8 cellular contexts compared by ENCODE assay signal in genomic region chr3:98592345-98592935, GRCh38. TPM values are rescaled to one million over a fixed set of nuclear protein-coding genes. Genes with fewer than 3 reads are reported as not detected.
DNase-seq lines count a peak whose midpoint lies in the region; ATAC-seq and TF ChIP-seq lines count a peak whose summit lies in the region.

No MANE protein-coding gene starts in this region.

- H3K36me3 ChIP-seq in BLaER1 (peaks cover 32% of the 10 kb centered on the region), Loucy (ENCODE audit: insufficient read depth, low read length) (0 out of 2 replicates have a peak, but pooled peaks cover 3% of the 10 kb centered on the region)

- TF ChIP-seq CTCF in Loucy (conservative IDR thresholded peaks at IDR 0.05; ENCODE audit: low read length) = no peak

- H3K36me3 Mint-ChIP-seq in dendritic cell treated with granulocyte-macrophage colony-stimulating factor and Interleukin-4, amounts not matched to agents 40 ng/mL and 50 ng/mL, for 4 days (ENCODE audit: low read depth) = peaks cover 28% of the 10 kb centered on the region
- peaks cover 21% of the 10 kb centered on the region for H3K36me3 Mint-ChIP-seq in natural killer cell treated with Interleukin-12 subunit alpha and Interleukin-12 subunit beta and Interleukin-15 and Interleukin-18, amount 100 ng/mL, for 72 hours

- no peaks in the 10 kb centered on the region for H3K27me3 ChIP-seq in BLaER1
- H3K27me3 ChIP-seq in Loucy (ENCODE audit: insufficient read depth, low read length, poor library complexity, severe bottlenecking) = no peaks in the 10 kb centered on the region

- intact Hi-C loops in dendritic cell treated with granulocyte-macrophage colony-stimulating factor and Interleukin-4, amounts not matched to agents 40 ng/mL and 50 ng/mL, for 4 days (cut with micrococcal nuclease) = loop anchor here (5.0 to 10.0 kb wide), 2 partner anchors 310 to 1222 kb away; partner anchors contain the start of genes CMSS1 and DCBLD2

- H3K9me2 ChIP-seq in Loucy (replicated peaks; ENCODE audit: low read depth, low read length) = no peaks in the 10 kb centered on the region

- H3K79me2 ChIP-seq in Loucy (ENCODE audit: insufficient read depth, low read length) = peaks cover 20% of the 10 kb centered on the region

- no peaks in the 10 kb centered on the region for H3K9me3 Mint-ChIP-seq in dendritic cell treated with granulocyte-macrophage colony-stimulating factor and Interleukin-4, amounts not matched to agents 40 ng/mL and 50 ng/mL, for 4 days
- H3K9me3 Mint-ChIP-seq in natural killer cell treated with Interleukin-12 subunit alpha and Interleukin-12 subunit beta and Interleukin-15 and Interleukin-18, amount 100 ng/mL, for 72 hours = no peaks in the 10 kb centered on the region

- peak overlapping the region; percentile 82 for H3K27ac Mint-ChIP-seq in dendritic cell treated with granulocyte-macrophage colony-stimulating factor and Interleukin-4, amounts not matched to agents 40 ng/mL and 50 ng/mL, for 4 days
- peak overlapping the region; percentile 22 to 90 for H3K27ac Mint-ChIP-seq in natural killer cell treated with Interleukin-12 subunit alpha and Interleukin-12 subunit beta and Interleukin-15 and Interleukin-18, amount 100 ng/mL, for 72 hours

- H3K27ac ChIP-seq in BLaER1 = peak overlapping the region; percentile 74; the same call in 1 of the 2 replicates

- H3K4me1 ChIP-seq in BLaER1 (peaks cover 31% of the 10 kb centered on the region), Loucy (ENCODE audit: insufficient read depth, low read length, poor library complexity, severe bottlenecking) (peaks cover 10% of the 10 kb centered on the region)

- H3K4me1 Mint-ChIP-seq in dendritic cell treated with granulocyte-macrophage colony-stimulating factor and Interleukin-4, amounts not matched to agents 40 ng/mL and 50 ng/mL, for 4 days (ENCODE audit: low read depth) = peaks cover 59% of the 10 kb centered on the region
- H3K4me1 Mint-ChIP-seq in natural killer cell treated with Interleukin-12 subunit alpha and Interleukin-12 subunit beta and Interleukin-15 and Interleukin-18, amount 100 ng/mL, for 72 hours (ENCODE audit: low read depth in 2 of 2) = peaks cover 33 to 44% of the 10 kb centered on the region in 2 donors

- H3K4me2 ChIP-seq in BLaER1 (peak overlapping the region; percentile 91), Loucy (ENCODE audit: low read depth, low read length, poor library complexity, severe bottlenecking) (peak overlapping the region; percentile 94)

- H3K9ac ChIP-seq in BLaER1 (peak overlapping the region; percentile 84), Loucy (ENCODE audit: low read depth, low read length, poor library complexity, severe bottlenecking) (peak overlapping the region; percentile 79)

- H4K20me1 ChIP-seq in BLaER1 (peaks cover 12% of the 10 kb centered on the region; the same call in 1 of the 2 replicates), Loucy (ENCODE audit: insufficient read depth, low read length, poor library complexity, severe bottlenecking) (peaks cover 21% of the 10 kb centered on the region)

- no peak for ATAC-seq in natural killer cell treated with Interleukin-12 subunit alpha and Interleukin-12 subunit beta and Interleukin-15 and Interleukin-18, amount 100 ng/mL, for 72 hours
- no peak for ATAC-seq in GM19324 (IDR thresholded peaks at IDR 0.05; ENCODE audit: low FRiP score, unreplicated experiment)

- no peak for DNase-seq in natural killer cell treated with Interleukin-12 subunit alpha and Interleukin-12 subunit beta and Interleukin-15 and Interleukin-18, amount 100 ng/mL, for 72 hours (ENCODE audit: low spot score)
- no peak for DNase-seq in NCI-H1694 treated with DMSO at 0.1 percent for 48 hours (lab: John Stamatoyannopoulos, UW)
- no peak for DNase-seq in activated CD4-positive, alpha-beta T cell treated with anti-CD3 and anti-CD28 coated beads for 48 hours
- DNase-seq in stimulated activated CD4-positive, alpha-beta T cell treated with anti-CD3 and anti-CD28 coated beads, Interleukin-1b, Interleukin-23, amount 100 ng/mL, for 48 hours = no peak

- H3F3A ChIP-seq in Loucy (ENCODE audit: low read depth) = no peaks in the 10 kb centered on the region

- H2AFZ ChIP-seq in Loucy (ENCODE audit: low read length) = peak overlapping the region; percentile 99; the same call in 1 of the 2 replicates

- H3K4me3 Mint-ChIP-seq in dendritic cell treated with granulocyte-macrophage colony-stimulating factor and Interleukin-4, amounts not matched to agents 40 ng/mL and 50 ng/mL, for 4 days = peak overlapping the region; percentile 97
- peak overlapping the region; percentile 94 for H3K4me3 Mint-ChIP-seq in natural killer cell treated with Interleukin-12 subunit alpha and Interleukin-12 subunit beta and Interleukin-15 and Interleukin-18, amount 100 ng/mL, for 72 hours

- H3K9me3 ChIP-seq in BLaER1 (no peaks in the 10 kb centered on the region), Loucy (ENCODE audit: insufficient read depth, low read depth, low read length) (no peaks in the 10 kb centered on the region)

- no peaks in the 10 kb centered on the region for H3K27me3 Mint-ChIP-seq in dendritic cell treated with granulocyte-macrophage colony-stimulating factor and Interleukin-4, amounts not matched to agents 40 ng/mL and 50 ng/mL, for 4 days
- H3K27me3 Mint-ChIP-seq in natural killer cell treated with Interleukin-12 subunit alpha and Interleukin-12 subunit beta and Interleukin-15 and Interleukin-18, amount 100 ng/mL, for 72 hours = no peaks in the 10 kb centered on the region

- H3K4me3 ChIP-seq in BLaER1 (peak overlapping the region; percentile 92), Loucy (ENCODE audit: low read length, poor library complexity, severe bottlenecking) (peak overlapping the region; percentile 79)

RNA-seq across cellular contexts. Expression of gene CPOX, which starts 1.0 kb away (rescaled TPM):
- total RNA-seq in natural killer cell treated with Interleukin-12 subunit alpha and Interleukin-12 subunit beta and Interleukin-15 and Interleukin-18, amount 100 ng/mL, for 72 hours = 10 to 100 TPM; 35.7 to 84.3 TPM
